In the genomic region with DNA sequence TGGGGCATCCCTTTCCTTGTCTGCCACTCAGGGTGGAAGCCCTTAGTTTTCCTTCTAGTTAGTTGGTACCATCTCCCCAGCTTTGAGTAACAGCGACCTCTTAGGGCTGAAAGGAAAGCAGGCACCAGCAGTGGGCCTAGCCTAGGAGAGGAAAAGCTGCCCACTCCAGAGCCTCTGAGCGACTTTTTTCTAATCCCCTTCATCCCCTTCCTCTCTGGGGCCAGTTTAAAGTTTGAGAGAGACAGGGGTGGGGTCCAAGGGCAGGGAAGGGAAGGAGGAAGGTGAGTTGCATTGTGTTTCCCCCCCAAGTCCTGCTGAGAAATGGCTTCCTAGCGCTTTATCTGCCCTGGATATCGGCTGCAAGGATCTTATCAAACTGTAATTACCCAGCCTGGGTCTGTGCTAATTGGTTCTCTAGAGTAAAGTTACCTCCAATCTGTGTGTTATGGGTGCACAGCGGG, we compare ENCODE assay signal across 11 cellular contexts.
A peak's percentile ranks its signal among the peaks of the same experiment; 100 is the strongest.
DNase-seq lines count a peak whose midpoint lies in the region; FAIRE-seq and TF ChIP-seq lines count a peak whose summit lies in the region.
"Had no signal": no experiment of that assay in that cellular context is flagged by ENCODE, and none has a peak within 500 bp of the region (broad histone marks: within the 10 kb centered on the region; RNA-seq: fewer than 3 reads in every experiment).

No MANE protein-coding gene starts in this region.

- H3K4me2 ChIP-seq in astrocyte (ENCODE audit: low read length) (no peak overlapping the region), neuronal stem cell (ENCODE audit: insufficient read depth, low read length, poor library complexity, severe bottlenecking) (no peak overlapping the region)

- no peaks in the 10 kb centered on the region for H3K36me3 Mint-ChIP-seq in astrocyte (ENCODE audit: low read depth, unreplicated experiment)

- no peaks in the 10 kb centered on the region for H3K4me1 Mint-ChIP-seq in astrocyte (ENCODE audit: low read depth, unreplicated experiment)
- H3K4me1 Mint-ChIP-seq: activated CD4-positive, alpha-beta T cell treated with anti-CD3 and anti-CD28 coated beads, Interleukin-2, amount 10 ng/mL, durations not matched to agents 7 days and 5 days had no signal

- peaks cover 5% of the 10 kb centered on the region for H3K27me3 ChIP-seq in astrocyte (ENCODE audit: insufficient read depth, low read length)
- H3K27me3 ChIP-seq in neuronal stem cell (ENCODE audit: control insufficient read depth in 3 of 3, insufficient read depth in 3 of 3, low read depth in 1 of 3, low read length in 3 of 3) = peaks cover 0 to 6% (median 0%) of the 10 kb centered on the region in 3 experiments

- no peak overlapping the region for H4K8ac ChIP-seq in neuronal stem cell (ENCODE audit: low read depth, low read length)

- H3K4me1 ChIP-seq in astrocyte (ENCODE audit: insufficient read depth, low read length) (peaks cover 6% of the 10 kb centered on the region), neuronal stem cell (ENCODE audit: control insufficient read depth in 2 of 2, insufficient read depth in 1 of 2, low read depth in 1 of 2, low read length in 2 of 2) (peaks cover 21 to 23% of the 10 kb centered on the region in 2 donors)
- H3K4me1 ChIP-seq: psoas muscle had no signal

- no peak overlapping the region for H4K91ac ChIP-seq in neuronal stem cell (ENCODE audit: low read depth, low read length, poor library complexity)

- peaks cover 9% of the 10 kb centered on the region for H3K9me3 Mint-ChIP-seq in astrocyte (ENCODE audit: unreplicated experiment)
- H3K9me3 Mint-ChIP-seq: activated CD4-positive, alpha-beta T cell treated with anti-CD3 and anti-CD28 coated beads, Interleukin-2, amount 10 ng/mL, durations not matched to agents 7 days and 5 days had no signal

- H3K9ac ChIP-seq in astrocyte (ENCODE audit: low read length) (no peak overlapping the region), neuronal stem cell (ENCODE audit: low read depth, low read length, poor library complexity) (peak overlapping the region; percentile 44)

- H3K4me3 Mint-ChIP-seq in astrocyte (ENCODE audit: unreplicated experiment) = no peak overlapping the region
- H3K4me3 Mint-ChIP-seq: activated CD4-positive, alpha-beta T cell treated with anti-CD3 and anti-CD28 coated beads, Interleukin-2, amount 10 ng/mL, durations not matched to agents 7 days and 5 days had no signal

- peak; percentile 31 for TF ChIP-seq CTCF in astrocyte (IDR thresholded peaks at IDR 0.05; ENCODE audit: insufficient read depth, low read depth, low read length)

- no peak overlapping the region for H3K27ac Mint-ChIP-seq in astrocyte (ENCODE audit: unreplicated experiment)
- H3K27ac Mint-ChIP-seq: activated CD4-positive, alpha-beta T cell treated with anti-CD3 and anti-CD28 coated beads, Interleukin-2, amount 10 ng/mL, durations not matched to agents 7 days and 5 days had no signal

- H3K27ac ChIP-seq in astrocyte (ENCODE audit: low read depth, low read length) (no peak overlapping the region), neuronal stem cell (replicated peaks; ENCODE audit: low read length) (no peak overlapping the region)
- H3K27ac ChIP-seq: psoas muscle had no signal

- H3K27me3 Mint-ChIP-seq in astrocyte (ENCODE audit: low read depth, unreplicated experiment) = peaks cover 12% of the 10 kb centered on the region
- H3K27me3 Mint-ChIP-seq: activated CD4-positive, alpha-beta T cell treated with anti-CD3 and anti-CD28 coated beads, Interleukin-2, amount 10 ng/mL, durations not matched to agents 7 days and 5 days had no signal

- H3K23ac ChIP-seq in neuronal stem cell (ENCODE audit: low read depth, low read length, poor library complexity) = no peak overlapping the region

- H3K9me3 ChIP-seq in astrocyte (ENCODE audit: insufficient read depth, low read depth, low read length) (no peaks in the 10 kb centered on the region), neuronal stem cell (replicated peaks in 1 of 2; ENCODE audit: control insufficient read depth in 2 of 2, insufficient read depth in 1 of 2, low read depth in 1 of 2, low read length in 2 of 2) (no peaks in the 10 kb centered on the region)
- H3K9me3 ChIP-seq: psoas muscle had no signal

- H3K14ac ChIP-seq in neuronal stem cell (ENCODE audit: low read length) = no peak overlapping the region

- no peak overlapping the region for H3K4ac ChIP-seq in neuronal stem cell (ENCODE audit: low read length)

- peak overlapping the region; percentile 61 for H3K18ac ChIP-seq in neuronal stem cell (ENCODE audit: low read length)

- H2BK12ac ChIP-seq in neuronal stem cell (ENCODE audit: low read length) = no peak overlapping the region

- no peaks in the 10 kb centered on the region for H3K79me1 ChIP-seq in neuronal stem cell (ENCODE audit: low read depth, low read length)

- no peak for TF ChIP-seq POLR2A in GM12892 (IDR thresholded peaks at IDR 0.05; ENCODE audit: low read depth, low read length)

- no peaks in the 10 kb centered on the region for H3K79me2 ChIP-seq in astrocyte (ENCODE audit: insufficient read depth, low read length)

- no peak overlapping the region for H2BK120ac ChIP-seq in neuronal stem cell (ENCODE audit: low read depth, low read length)

- H2AFZ ChIP-seq in astrocyte (ENCODE audit: low read depth, low read length) (no peak overlapping the region), neuronal stem cell (ENCODE audit: low read length) (no peak overlapping the region)

- H3K4me3 ChIP-seq in astrocyte (ENCODE audit: insufficient read depth, low read depth, low read length) (no peak overlapping the region), neuronal stem cell (ENCODE audit: low read length in 2 of 2) (no peak overlapping the region)
- H3K4me3 ChIP-seq: psoas muscle had no signal

- WGBS in neuronal stem cell (ENCODE audit: extremely low coverage in 2 of 2, insufficient read length in 2 of 2, insufficient replicate concordance in 1 of 2), 2 donors = no CpG with 5 or more reads among the region's 5 CpGs

- H4K20me1 ChIP-seq in astrocyte (ENCODE audit: insufficient read depth, low read length) = no peaks in the 10 kb centered on the region

- H3K36me3 ChIP-seq in astrocyte (ENCODE audit: insufficient read depth, low read length) = no peaks in the 10 kb centered on the region
- no peaks in the 10 kb centered on the region for H3K36me3 ChIP-seq in neuronal stem cell (replicated peaks in 1 of 2; ENCODE audit: control insufficient read depth in 2 of 2, insufficient read depth in 2 of 2, low read length in 2 of 2)

- DNase-seq in GM12892 (ENCODE audit: insufficient read length) = no peak
- peak; percentile 84 for DNase-seq in NCI-H1092 treated with DMSO at 0.1 percent for 48 hours (lab: John Stamatoyannopoulos, UW)
- no peak for DNase-seq in astrocyte (ENCODE audit: low read depth)
- DNase-seq in neuronal stem cell (ENCODE audit: low spot score) = peak; percentile 27
- DNase-seq in stimulated activated CD4-positive, alpha-beta T cell treated with anti-CD3 and anti-CD28 coated beads, Interleukin-2, amount 100 ng/mL, for 48 hours = no peak
- DNase-seq in HPDE6-E6E7 (ENCODE audit: extremely low spot score) = no peak
- DNase-seq in SW480 (ENCODE audit: low spot score) = no peak
- DNase-seq in SIG-M5 treated with dmso at 0.1 percent for 504 hours (lab: John Stamatoyannopoulos, UW; ENCODE audit: unreplicated experiment) = no peak
- DNase-seq: activated CD4-positive, alpha-beta T cell treated with anti-CD3 and anti-CD28 coated beads, Interleukin-2, amount 10 ng/mL, durations not matched to agents 7 days and 5 days; NCI-H226; psoas muscle had no signal

- H2BK5ac ChIP-seq in neuronal stem cell (ENCODE audit: low read length) = no peak overlapping the region

- FAIRE-seq in GM12892 (lab: Jason Lieb, UNC) (peak; percentile 57), astrocyte (lab: Jason Lieb, UNC) (no peak)

- no peak overlapping the region for H2BK15ac ChIP-seq in neuronal stem cell (ENCODE audit: low read length)

- H2AK5ac ChIP-seq in neuronal stem cell (ENCODE audit: low read depth, low read length) = no peak overlapping the region

Comparison
In these comparisons a context has a peak if more than half of its experiments do, and no peak if none do; other contexts are left out.
1. DNase-seq: peak in NCI-H1092 treated with DMSO at 0.1 percent for 48 hours (single experiment) and neuronal stem cell (single experiment); none in GM12892 (single experiment), astrocyte (single experiment), stimulated activated CD4-positive, alpha-beta T cell treated with anti-CD3 and anti-CD28 coated beads, Interleukin-2, amount 100 ng/mL, for 48 hours (0 of 2), HPDE6-E6E7 (single experiment), SW480 (single experiment) and SIG-M5 treated with dmso at 0.1 percent for 504 hours (single experiment).